Comparison of ENCODE assay signal across 9 cellular contexts in the genomic region with DNA sequence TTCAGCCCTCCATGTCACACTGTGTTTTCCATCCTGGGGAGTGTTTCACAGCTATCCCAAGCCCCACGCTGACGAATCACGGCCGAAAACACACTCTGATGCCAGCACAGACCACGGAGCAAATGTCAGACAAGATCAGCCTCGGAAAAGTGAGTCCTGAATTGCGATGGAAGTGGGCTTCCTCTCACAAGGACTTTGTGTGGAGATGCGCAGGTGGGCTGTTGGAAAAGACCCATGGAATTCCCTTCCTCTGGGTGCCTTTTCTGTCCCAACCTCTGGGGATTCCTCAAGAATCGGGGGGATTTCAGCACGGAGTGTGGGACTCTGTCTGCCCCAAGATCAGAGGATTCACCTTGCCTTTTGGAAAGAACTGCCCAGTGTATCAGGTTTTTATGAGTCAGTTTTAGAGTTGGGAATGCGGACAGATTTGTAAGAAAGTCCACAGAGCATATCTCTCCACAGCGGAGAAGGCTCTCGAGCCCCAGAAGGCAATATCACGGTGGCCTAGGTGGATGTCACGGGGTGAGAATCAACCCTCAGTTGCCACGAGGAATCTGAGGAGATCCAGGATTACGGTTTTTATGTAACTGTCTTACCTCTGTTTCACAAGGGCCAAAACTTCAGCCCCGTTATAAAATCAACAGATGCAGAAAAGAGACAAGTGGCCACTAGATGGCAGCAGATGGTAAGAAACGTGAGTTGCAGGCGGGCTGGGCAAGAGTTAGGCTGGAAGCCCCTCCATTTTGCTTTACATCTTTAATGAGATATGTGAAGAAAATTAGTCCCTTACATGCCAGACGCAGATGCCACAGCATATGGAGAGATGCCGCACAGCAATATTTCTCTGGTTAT.
DNase-seq lines count a peak whose midpoint lies in the region; ATAC-seq and TF ChIP-seq lines count a peak whose summit lies in the region.
"Had no signal": no experiment of that assay in that cellular context is flagged by ENCODE, and none has a peak within 500 bp of the region (broad histone marks: within the 10 kb centered on the region; RNA-seq: fewer than 3 reads in every experiment).

No MANE protein-coding gene starts in this region.

- no peaks in the 10 kb centered on the region for H3K4me1 Mint-ChIP-seq in activated CD4-positive, alpha-beta T cell treated with anti-CD3 and anti-CD28 coated beads, Interleukin-2, amount 10 ng/mL, durations not matched to agents 7 days and 5 days

- intact Hi-C loops in adrenal gland (cut with DNase I) (loop anchor here in 1 of 2 donors (2.0 kb wide), 1 partner anchor 86 kb away; no protein-coding TSS in a partner anchor), left ventricle myocardium superior (cut with micrococcal nuclease) (no loop called here), psoas muscle (cut with DNase I) (loop anchor here (2.0 to 10.0 kb wide), 5 partner anchors 85 to 466 kb away; a partner anchor contains a TSS)

- WGBS in adrenal gland, 4 donors = 41 to 49% (median 46%) methylated on average over 22 of the region's 22 CpGs
- WGBS in psoas muscle, 3 donors = 48 to 51% (median 50%) methylated on average over 22 of the region's 22 CpGs

- peak; percentile 57 for ATAC-seq in left ventricle myocardium superior
- peak in 3 of 4 donors; percentile 55 to 71 (median 65) for ATAC-seq in psoas muscle
- ATAC-seq: naive thymus-derived CD8-positive, alpha-beta T cell had no signal

- no peak overlapping the region for H3K27ac Mint-ChIP-seq in activated CD4-positive, alpha-beta T cell treated with anti-CD3 and anti-CD28 coated beads, Interleukin-2, amount 10 ng/mL, durations not matched to agents 7 days and 5 days

- peak; percentile 83 for TF ChIP-seq CTCF in AG10803 (conservative IDR thresholded peaks at IDR 0.05; ENCODE audit: low read length)
- peak; percentile 81 for TF ChIP-seq CTCF in GM13977 (IDR thresholded peaks at IDR 0.05; ENCODE audit: extremely low read depth, insufficient read depth, missing control alignments)
- TF ChIP-seq CTCF in adrenal gland (IDR thresholded peaks at IDR 0.05) = peak; percentile 70 to 90 (median 80)
- TF ChIP-seq CTCF in psoas muscle (IDR thresholded peaks at IDR 0.05) = peak; percentile 85

- H3K27me3 Mint-ChIP-seq in activated CD4-positive, alpha-beta T cell treated with anti-CD3 and anti-CD28 coated beads, Interleukin-2, amount 10 ng/mL, durations not matched to agents 7 days and 5 days = no peaks in the 10 kb centered on the region
- H3K27me3 Mint-ChIP-seq: naive thymus-derived CD8-positive, alpha-beta T cell had no signal

- H3K36me3 Mint-ChIP-seq in activated CD4-positive, alpha-beta T cell treated with anti-CD3 and anti-CD28 coated beads, Interleukin-2, amount 10 ng/mL, durations not matched to agents 7 days and 5 days (ENCODE audit: low read depth) = no peaks in the 10 kb centered on the region
- H3K36me3 Mint-ChIP-seq: naive thymus-derived CD8-positive, alpha-beta T cell had no signal

- POLR2A ChIA-PET in activated CD4-positive, alpha-beta T cell treated with anti-CD3 and anti-CD28 coated beads, Interleukin-2, amount 10 ng/mL, durations not matched to agents 7 days and 5 days (lab: Charles Lee) = no interaction called here

- in situ Hi-C loops in GM13977 (cut with MboI; ENCODE audit: low pct_unique_long_range_greater_than_20kb, low sequenced_read_pairs, unreplicated experiment) = loop anchor here (10.0 kb wide), 1 partner anchor 268 kb away; no protein-coding TSS in a partner anchor

- no peaks in the 10 kb centered on the region for H3K9me3 ChIP-seq in adrenal gland (replicated peaks in 1 of 3)
- no peaks in the 10 kb centered on the region for H3K9me3 ChIP-seq in psoas muscle

- TF ChIP-seq POLR2A in adrenal gland (IDR thresholded peaks at IDR 0.05) = no peak

- H3K27me3 ChIP-seq in adrenal gland (peaks cover 7% of the 10 kb centered on the region), psoas muscle (ENCODE audit: insufficient read depth in 3 of 3, low read length in 2 of 3) (peaks cover 0 to 13% (median 0%) of the 10 kb centered on the region in 3 donors)

- H3K4me3 ChIP-seq in AG10803 (ENCODE audit: low read length) = no peak overlapping the region
- H3K4me3 ChIP-seq in adrenal gland = no peak overlapping the region
- no peak overlapping the region for H3K4me3 ChIP-seq in psoas muscle

- CTCF ChIA-PET in activated CD4-positive, alpha-beta T cell treated with anti-CD3 and anti-CD28 coated beads, Interleukin-2, amount 10 ng/mL, durations not matched to agents 7 days and 5 days (lab: Charles Lee) = no interaction called here

- no peaks in the 10 kb centered on the region for H3K9me3 Mint-ChIP-seq in activated CD4-positive, alpha-beta T cell treated with anti-CD3 and anti-CD28 coated beads, Interleukin-2, amount 10 ng/mL, durations not matched to agents 7 days and 5 days
- H3K9me3 Mint-ChIP-seq: naive thymus-derived CD8-positive, alpha-beta T cell had no signal

- H3K36me3 ChIP-seq in adrenal gland (replicated peaks in 1 of 2) (no peaks in the 10 kb centered on the region), psoas muscle (ENCODE audit: insufficient read depth in 1 of 2, low read depth in 1 of 2) (no peaks in the 10 kb centered on the region)

- no peak overlapping the region for H3K27ac ChIP-seq in adrenal gland
- no peak overlapping the region for H3K27ac ChIP-seq in psoas muscle

- DNase-seq in AG10803 (ENCODE audit: low read depth) = peak; percentile 69
- DNase-seq in GM13977 (ENCODE audit: low spot score) = peak; percentile 67
- DNase-seq in NCI-H2227 treated with DMSO at 0.1 percent for 48 hours (lab: John Stamatoyannopoulos, UW) = peak; percentile 88
- peak; percentile 50 to 86 (median 70) for DNase-seq in adrenal gland
- DNase-seq in left ventricle myocardium superior = peak; percentile 41
- peak in 1 of 2 donors; percentile 38 for DNase-seq in psoas muscle
- DNase-seq in activated CD4-positive, alpha-beta T cell treated with anti-CD3 and anti-CD28 coated beads, Interleukin-2, amount 10 ng/mL, durations not matched to agents 7 days and 5 days = no peak
- no peak for DNase-seq in activated CD4-positive, alpha-beta T cell treated with anti-CD3 and anti-CD28 coated beads for 1 hour

- H3K4me1 ChIP-seq in adrenal gland (replicated peaks in 1 of 2) = no peaks in the 10 kb centered on the region
- no peaks in the 10 kb centered on the region for H3K4me1 ChIP-seq in psoas muscle

- H3K4me3 Mint-ChIP-seq in activated CD4-positive, alpha-beta T cell treated with anti-CD3 and anti-CD28 coated beads, Interleukin-2, amount 10 ng/mL, durations not matched to agents 7 days and 5 days = no peak overlapping the region
- H3K4me3 Mint-ChIP-seq: naive thymus-derived CD8-positive, alpha-beta T cell had no signal

Comparison
In these comparisons a context has a peak if more than half of its experiments do, and no peak if none do; other contexts are left out.
1. DNase-seq: peak in AG10803 (single experiment), GM13977 (single experiment), NCI-H2227 treated with DMSO at 0.1 percent for 48 hours (single experiment), adrenal gland (7 of 7) and left ventricle myocardium superior (single experiment); none in activated CD4-positive, alpha-beta T cell treated with anti-CD3 and anti-CD28 coated beads, Interleukin-2, amount 10 ng/mL, durations not matched to agents 7 days and 5 days (single experiment) and activated CD4-positive, alpha-beta T cell treated with anti-CD3 and anti-CD28 coated beads for 1 hour (single experiment).
2. Peak in every context shown above with its lines, with median percentiles within 50 percentile points of each other: CTCF ChIP-seq.